In the genomic region with DNA sequence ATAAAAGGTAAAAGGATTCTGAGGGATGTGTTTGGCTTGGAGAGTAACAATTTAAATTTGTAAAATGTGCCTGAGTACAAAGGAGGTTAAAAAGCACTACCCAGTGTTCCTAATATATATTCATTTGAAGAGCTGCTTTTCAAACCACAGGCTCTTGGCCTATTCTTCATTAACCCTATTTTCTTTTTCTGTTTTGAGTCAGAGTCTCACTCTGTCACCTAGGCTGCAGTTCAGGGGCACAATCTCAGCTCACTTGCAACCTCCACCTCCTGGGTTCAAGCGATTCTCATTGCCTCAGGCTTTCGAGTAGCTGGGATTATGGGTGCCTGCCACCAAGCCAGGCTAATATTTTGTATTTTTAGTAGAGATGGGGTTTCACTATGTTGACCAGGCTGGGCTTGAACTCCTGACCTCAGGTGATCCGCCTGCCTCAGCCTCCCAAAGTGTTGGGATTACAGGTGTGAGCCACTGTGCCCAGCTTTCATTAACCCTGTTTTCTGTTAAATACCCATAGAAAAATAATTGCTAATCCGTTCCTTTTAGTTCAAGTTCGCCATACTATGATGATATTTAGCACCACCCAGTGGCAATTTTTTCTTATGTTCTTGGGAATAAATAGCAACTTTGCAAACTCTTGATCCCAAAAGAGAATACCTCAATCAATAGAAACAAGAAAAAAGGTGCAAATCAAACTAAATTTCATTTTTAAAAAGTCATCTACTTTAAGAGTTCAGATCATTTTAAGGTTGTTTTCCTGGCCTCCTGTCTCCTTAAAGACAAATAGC, we compare ENCODE assay signal across 9 cellular contexts. TPM values are rescaled to one million over a fixed set of nuclear protein-coding genes. Genes with fewer than 3 reads are reported as not detected.
DNase-seq lines count a peak whose midpoint lies in the region; ATAC-seq, FAIRE-seq and TF ChIP-seq lines count a peak whose summit lies in the region.
"Had no signal": no experiment of that assay in that cellular context is flagged by ENCODE, and none has a peak within 500 bp of the region (broad histone marks: within the 10 kb centered on the region; RNA-seq: fewer than 3 reads in every experiment).

No MANE protein-coding gene starts in this region.

- ATAC-seq in DND-41 (ENCODE audit: insufficient read depth, low read depth) (no peak), HG03432 (IDR thresholded peaks at IDR 0.05; ENCODE audit: unreplicated experiment) (peak; percentile 86)

- H3K36me3 ChIP-seq in DND-41 (ENCODE audit: insufficient read depth, low read length) (peaks cover 8% of the 10 kb centered on the region; the same call in 1 of the 2 replicates), SJCRH30 (peaks cover 15% of the 10 kb centered on the region)

- intact Hi-C loops in posterior cingulate gyrus (cut with DNase I) = loop anchor here (10.0 kb wide), 1 partner anchor 95 kb away; no protein-coding TSS in a partner anchor

- DNase-seq in DND-41 (no peak), GM19239 (ENCODE audit: insufficient read length, low spot score) (peak; percentile 21), epithelial cell of proximal tubule (ENCODE audit: low read depth) (no peak), posterior cingulate gyrus (no peak), DMS153 treated with DMSO at 0.1 percent for 48 hours (lab: John Stamatoyannopoulos, UW; ENCODE audit: unreplicated experiment) (no peak), SJCRH30 (no peak)
- DNase-seq in stimulated activated naive CD4-positive, alpha-beta T cell (lab: John Stamatoyannopoulos, UW) = no peak

- H3K9me3 ChIP-seq in DND-41 (ENCODE audit: insufficient read depth, low read length, severe bottlenecking) (no peaks in the 10 kb centered on the region), SJCRH30 (replicated peaks) (no peaks in the 10 kb centered on the region)
- H3K9me3 ChIP-seq: HAP-1 had no signal

- H3K4me2 ChIP-seq in DND-41 (ENCODE audit: insufficient read depth, low read length) = no peak overlapping the region

- H2AFZ ChIP-seq in DND-41 (ENCODE audit: low read depth, low read length) = no peak overlapping the region

- no peaks in the 10 kb centered on the region for H3K27me3 ChIP-seq in DND-41 (ENCODE audit: insufficient read depth, low read length, poor library complexity)
- H3K27me3 ChIP-seq in SJCRH30 = no peaks in the 10 kb centered on the region

- peak; percentile 80 for FAIRE-seq in GM19239 (lab: Jason Lieb, UNC)

- no peak overlapping the region for H3K27ac ChIP-seq in DND-41 (ENCODE audit: low read length)
- no peak overlapping the region for H3K27ac ChIP-seq in SJCRH30

- no peaks in the 10 kb centered on the region for H4K20me1 ChIP-seq in DND-41 (ENCODE audit: insufficient read depth, low read length)

- no peak overlapping the region for H3K4me3 ChIP-seq in DND-41 (ENCODE audit: low read depth in 1 of 2, low read length in 2 of 2)
- no peak overlapping the region for H3K4me3 ChIP-seq in epithelial cell of proximal tubule (ENCODE audit: low read depth, low read length)
- no peak overlapping the region for H3K4me3 ChIP-seq in SJCRH30
- H3K4me3 ChIP-seq: HAP-1 had no signal

- no peak overlapping the region for H3K9ac ChIP-seq in DND-41 (ENCODE audit: low read depth, low read length)

- H3K79me2 ChIP-seq in DND-41 (ENCODE audit: insufficient read depth, low read length) = no peaks in the 10 kb centered on the region

- TF ChIP-seq CTCF in DND-41 (IDR thresholded peaks at IDR 0.05; ENCODE audit: borderline replicate concordance, extremely low read depth, low read length, poor library complexity, severe bottlenecking) = peak; percentile 22
- TF ChIP-seq CTCF in epithelial cell of proximal tubule (conservative IDR thresholded peaks at IDR 0.05; ENCODE audit: low read depth, low read length) = peak; percentile 30

- peaks cover 19% of the 10 kb centered on the region for H3K4me1 ChIP-seq in DND-41 (ENCODE audit: insufficient read depth, low read length)
- H3K4me1 ChIP-seq in SJCRH30 = no peaks in the 10 kb centered on the region
- H3K4me1 ChIP-seq: HAP-1 had no signal

RNA-seq across cellular contexts. Expression of a gene that starts 30.5 kb away (rescaled TPM):
- 31.3 and 53.1 TPM in 2 replicates for total RNA-seq in epithelial cell of proximal tubule
- 55.7 and 73.9 TPM in 2 replicates for total RNA-seq in SJCRH30 (2014; rRNA removed; shearing (Covaris generic))

RNA-seq across cellular contexts. Expression of a gene that starts 31.1 kb away (rescaled TPM):
- total RNA-seq in epithelial cell of proximal tubule = 175 and 246 TPM in 2 replicates
- 395 and 437 TPM in 2 replicates for total RNA-seq in SJCRH30 (2014; rRNA removed; shearing (Covaris generic))
